In genomic region chr1:59692591-59692990, GRCh38 we compare ENCODE assay signal across 10 cellular contexts.
DNase-seq lines count a peak whose midpoint lies in the region; ATAC-seq lines count a peak whose summit lies in the region.
"Had no signal": no experiment of that assay in that cellular context is flagged by ENCODE, and none has a peak within 500 bp of the region (broad histone marks: within the 10 kb centered on the region; RNA-seq: fewer than 3 reads in every experiment).

No MANE protein-coding gene starts in this region.

- peak overlapping the region; percentile 85 to 95 (median 92) for H3K27ac Mint-ChIP-seq in naive B cell

- DNase-seq in DMS79 treated with DMSO at 0.1 percent for 48 hours (lab: John Stamatoyannopoulos, UW) (peak; percentile 78), NCI-H146 (lab: John Stamatoyannopoulos, UW) (peak; percentile 68), adipocyte (ENCODE audit: low read depth) (peak; percentile 97), naive B cell (peak; percentile 72), NCI-H774 (lab: John Stamatoyannopoulos, UW) (no peak)
- DNase-seq: endodermal cell, trophoblast cell had no signal

- H3K9me3 Mint-ChIP-seq in naive B cell, result peaks cover 0 to 6% (median 0%) of the 10 kb centered on the region in 7 donors
- H3K9me3 Mint-ChIP-seq: endodermal cell had no signal

- H3K9ac ChIP-seq in adipocyte (ENCODE audit: low read length), result no peak overlapping the region

- no peak overlapping the region for H3K4me3 ChIP-seq in adipocyte (ENCODE audit: low read length)

- H3K27me3 ChIP-seq in adipocyte (replicated peaks; ENCODE audit: control insufficient read depth, insufficient read depth, low read length), result no peaks in the 10 kb centered on the region

- H3K4me3 Mint-ChIP-seq in naive B cell, result peak overlapping the region in 2 of 8 donors; percentile 14 to 75
- H3K4me3 Mint-ChIP-seq: endodermal cell had no signal

- no peaks in the 10 kb centered on the region for H3K27me3 Mint-ChIP-seq in naive B cell

- no peaks in the 10 kb centered on the region for H3K9me3 ChIP-seq in adipocyte (ENCODE audit: control insufficient read depth, low read length)

- peaks cover 47% of the 10 kb centered on the region for H3K4me1 ChIP-seq in adipocyte (ENCODE audit: control insufficient read depth, insufficient read depth, low read length)

- peaks cover 24 to 32% (median 31%) of the 10 kb centered on the region in 3 donors for H3K4me1 Mint-ChIP-seq in naive B cell

- peaks cover 5 to 7% of the 10 kb centered on the region in 2 donors for H3K36me3 Mint-ChIP-seq in naive B cell

- ATAC-seq in naive B cell (ENCODE audit: low read depth in 2 of 2), result peak; percentile 88 to 91
- no peak for ATAC-seq in HG03135 (IDR thresholded peaks at IDR 0.05; ENCODE audit: unreplicated experiment)
- no peak for ATAC-seq in GM21515 (IDR thresholded peaks at IDR 0.05; ENCODE audit: unreplicated experiment)
- ATAC-seq in GM21786 (IDR thresholded peaks at IDR 0.05; ENCODE audit: unreplicated experiment), result no peak

- no peaks in the 10 kb centered on the region for H3K36me3 ChIP-seq in adipocyte (ENCODE audit: control insufficient read depth, insufficient read depth, low read length, severe bottlenecking)

Comparison
In these comparisons a context has a peak if more than half of its experiments do, and no peak if none do; other contexts are left out.
1. ATAC-seq: peak in naive B cell (2 of 2); none in HG03135 (single experiment), GM21515 (single experiment) and GM21786 (single experiment).